In genomic region chr14:101810897-101811620, GRCh38 we compare ENCODE assay signal across 8 cellular contexts. TPM values are rescaled to one million over a fixed set of nuclear protein-coding genes. Genes with fewer than 3 reads are reported as not detected.
DNase-seq lines count a peak whose midpoint lies in the region; ATAC-seq and TF ChIP-seq lines count a peak whose summit lies in the region.

No MANE protein-coding gene starts in this region.

- H3K4me3 ChIP-seq in AG10803 (ENCODE audit: low read length) (peak overlapping the region; percentile 94), Karpas-422 (ENCODE audit: low read length) (peak overlapping the region; percentile 75), mucosa of stomach (ENCODE audit: low read length) (peak overlapping the region; percentile 77)

- ATAC-seq in GM19463 (IDR thresholded peaks at IDR 0.05; ENCODE audit: unreplicated experiment) (no peak), GM18858 (IDR thresholded peaks at IDR 0.05; ENCODE audit: unreplicated experiment) (no peak)

- POLR2A ChIA-PET in MCF 10A (lab: Yijun Ruan, JAX): interaction anchor here (0.6 to 4.7 kb wide), 17 partner anchors 13 to 1689 kb away, joined by 3 to 61 read pairs (median 8); no protein-coding TSS in a partner anchor

- H3K4me3 Mint-ChIP-seq in MCF 10A (ENCODE audit: unreplicated experiment): peak overlapping the region; percentile 96

- H3K9me3 Mint-ChIP-seq in MCF 10A (ENCODE audit: unreplicated experiment): no peaks in the 10 kb centered on the region

- H3K27me3 Mint-ChIP-seq in MCF 10A (ENCODE audit: insufficient read depth, unreplicated experiment): no peaks in the 10 kb centered on the region

- H3K9me3 ChIP-seq in Karpas-422 (ENCODE audit: low read length): no peaks in the 10 kb centered on the region
- no peaks in the 10 kb centered on the region for H3K9me3 ChIP-seq in mucosa of stomach (ENCODE audit: control insufficient read depth, low read length)

- DNase-seq in AG10803 (ENCODE audit: low read depth) (no peak), Karpas-422 (no peak), MCF 10A (ENCODE audit: unreplicated experiment) (peak; percentile 36), Ammon's horn (ENCODE audit: low spot score) (no peak), DMS153 treated with DMSO at 0.1 percent for 48 hours (lab: John Stamatoyannopoulos, UW; ENCODE audit: unreplicated experiment) (no peak)

- intact Hi-C loops in MCF 10A (cut with micrococcal nuclease): loop anchor here (2.0 kb wide), 1 partner anchor 40 kb away; no protein-coding TSS in a partner anchor

- H3K36me3 ChIP-seq in Karpas-422 (ENCODE audit: insufficient read depth, low read length): peaks cover 9% of the 10 kb centered on the region; the same call in 1 of the 2 replicates
- H3K36me3 ChIP-seq in mucosa of stomach (ENCODE audit: control insufficient read depth, insufficient read depth, low read length): no peaks in the 10 kb centered on the region

- no peak overlapping the region for H2AFZ ChIP-seq in Karpas-422 (ENCODE audit: low read length)

- no TSS peak for BruUV-seq in MCF 10A (replicated peaks; lab: Mats Ljungman, UMichigan)

- TF ChIP-seq CTCF in AG10803 (conservative IDR thresholded peaks at IDR 0.05; ENCODE audit: low read length): no peak
- no peak for TF ChIP-seq CTCF in MCF 10A (IDR thresholded peaks at IDR 0.05; ENCODE audit: unreplicated experiment)

- H4K20me1 ChIP-seq in Karpas-422 (ENCODE audit: insufficient read depth, low read depth, low read length): peaks cover 35% of the 10 kb centered on the region

- H3K4me1 Mint-ChIP-seq in MCF 10A (ENCODE audit: insufficient read depth, unreplicated experiment): peaks cover 19% of the 10 kb centered on the region

- H3K9ac ChIP-seq in Karpas-422 (ENCODE audit: low read length) (peak overlapping the region; percentile 82), mucosa of stomach (ENCODE audit: low read length) (peak overlapping the region; percentile 91)

- no peaks in the 10 kb centered on the region for H3K27me3 ChIP-seq in Karpas-422 (ENCODE audit: low read length)
- H3K27me3 ChIP-seq in mucosa of stomach (ENCODE audit: control insufficient read depth, insufficient read depth, low read length): no peaks in the 10 kb centered on the region

- CTCF ChIA-PET in MCF 10A (lab: Yijun Ruan, JAX): interaction anchor here (0.5 kb wide), 1 partner anchor 147 kb away, joined by 4 read pairs; no protein-coding TSS in a partner anchor

- no peaks in the 10 kb centered on the region for H3K9me2 ChIP-seq in Karpas-422 (replicated peaks; ENCODE audit: insufficient read depth, low read length)

- H3K79me2 ChIP-seq in Karpas-422 (ENCODE audit: low read length): peaks cover 67% of the 10 kb centered on the region

- H3K27ac Mint-ChIP-seq in MCF 10A (ENCODE audit: low read depth, unreplicated experiment): peak overlapping the region; percentile 98

- peak overlapping the region; percentile 91 for H3K4me2 ChIP-seq in Karpas-422 (ENCODE audit: low read depth, low read length, poor library complexity, severe bottlenecking)

- H3K4me1 ChIP-seq in Karpas-422 (ENCODE audit: low read length): peaks cover 81% of the 10 kb centered on the region
- H3K4me1 ChIP-seq in mucosa of stomach (ENCODE audit: control insufficient read depth, insufficient read depth, low read length): peaks cover 38% of the 10 kb centered on the region

- peak overlapping the region; percentile 95 for H3K27ac ChIP-seq in Karpas-422 (ENCODE audit: low read length)

- peaks cover 21% of the 10 kb centered on the region for H3K36me3 Mint-ChIP-seq in MCF 10A (ENCODE audit: insufficient read depth, unreplicated experiment)

RNA-seq across cellular contexts. Expression of gene PPP2R5C, which starts 49.5 kb away (rescaled TPM):
- total RNA-seq in Karpas-422 (2014; rRNA removed; shearing (Covaris generic); ENCODE audit: low replicate concordance): 233 and 301 TPM in 2 replicates
- 118 and 122 TPM in 2 replicates for total RNA-seq in MCF 10A (2022)
